ENCODE assay signal across 10 cellular contexts in genomic region chr7:141649137-141649864, GRCh38. TPM values are rescaled to one million over a fixed set of nuclear protein-coding genes. Genes with fewer than 3 reads are reported as not detected.
DNase-seq lines count a peak whose midpoint lies in the region; ATAC-seq lines count a peak whose summit lies in the region.
"Had no signal": no experiment of that assay in that cellular context is flagged by ENCODE, and none has a peak within 500 bp of the region (broad histone marks: within the 10 kb centered on the region; RNA-seq: fewer than 3 reads in every experiment).

No MANE protein-coding gene starts in this region.

- H3K9me3 ChIP-seq in endocrine pancreas (ENCODE audit: control insufficient read depth, low read length) (no peaks in the 10 kb centered on the region), stomach smooth muscle (ENCODE audit: control insufficient read depth in 2 of 2, low read length in 2 of 2) (no peaks in the 10 kb centered on the region)
- H3K9me3 ChIP-seq: SJSA1 had no signal

- H3K4me3 ChIP-seq in endocrine pancreas (ENCODE audit: control insufficient read depth, insufficient read depth, low read length) (peak overlapping the region; percentile 24), stomach smooth muscle (ENCODE audit: low read length in 2 of 2) (no peak overlapping the region)
- H3K4me3 ChIP-seq: SJSA1 had no signal

- DNase-seq in DMS53 (lab: John Stamatoyannopoulos, UW): peak; percentile 55
- DNase-seq in DMS53 treated with DMSO at 0.1 percent for 48 hours (lab: John Stamatoyannopoulos, UW; ENCODE audit: unreplicated experiment): no peak
- DNase-seq in activated CD4-positive, CD25-positive, alpha-beta regulatory T cell (lab: John Stamatoyannopoulos, UW): no peak
- no peak for DNase-seq in stimulated activated naive CD4-positive, alpha-beta T cell (lab: John Stamatoyannopoulos, UW)
- DNase-seq in posterior vena cava (ENCODE audit: low spot score): no peak

- H3K9ac ChIP-seq in endocrine pancreas (ENCODE audit: control insufficient read depth, insufficient read depth, low read length) (no peak overlapping the region), stomach smooth muscle (ENCODE audit: low read length in 2 of 2) (no peak overlapping the region)

- intact Hi-C loops in posterior vena cava (cut with DNase I): no loop called here

- no peaks in the 10 kb centered on the region for H3K27me3 ChIP-seq in endocrine pancreas (ENCODE audit: control insufficient read depth, insufficient read depth, low read length)
- H3K27me3 ChIP-seq in stomach smooth muscle (ENCODE audit: control insufficient read depth in 1 of 2, insufficient read depth in 2 of 2, low read length in 2 of 2): no peaks in the 10 kb centered on the region
- H3K27me3 ChIP-seq: SJSA1 had no signal

- H3K36me3 ChIP-seq in endocrine pancreas (ENCODE audit: control insufficient read depth, insufficient read depth, low read length) (no peaks in the 10 kb centered on the region), stomach smooth muscle (ENCODE audit: control insufficient read depth in 2 of 2, insufficient read depth in 2 of 2, low read length in 2 of 2) (peaks cover 3 to 9% of the 10 kb centered on the region in 2 donors)

- H3K4me1 ChIP-seq in endocrine pancreas (ENCODE audit: control insufficient read depth, insufficient read depth, low read length) (peaks cover 28% of the 10 kb centered on the region), stomach smooth muscle (ENCODE audit: control insufficient read depth, insufficient read depth, low read length) (peaks cover 15% of the 10 kb centered on the region)
- H3K4me1 ChIP-seq: SJSA1 had no signal

- H3K27ac ChIP-seq in stomach smooth muscle (ENCODE audit: low read length): peak overlapping the region; percentile 37
- H3K27ac ChIP-seq: SJSA1 had no signal

- ATAC-seq in HG03095 (IDR thresholded peaks at IDR 0.05; ENCODE audit: unreplicated experiment): peak; percentile 60

RNA-seq across cellular contexts. Expression of gene DENND11, which starts 52.7 kb away (rescaled TPM):
- 10 to 100 TPM; 12.2 to 14.8 TPM for total RNA-seq in posterior vena cava

RNA-seq across cellular contexts. Expression of gene WEE2, which starts 58.9 kb away (rescaled TPM):
- not detected for total RNA-seq in posterior vena cava
- total RNA-seq: A172, SJSA1 had no signal
